1 cellular context compared by ENCODE assay signal in the genomic region with DNA sequence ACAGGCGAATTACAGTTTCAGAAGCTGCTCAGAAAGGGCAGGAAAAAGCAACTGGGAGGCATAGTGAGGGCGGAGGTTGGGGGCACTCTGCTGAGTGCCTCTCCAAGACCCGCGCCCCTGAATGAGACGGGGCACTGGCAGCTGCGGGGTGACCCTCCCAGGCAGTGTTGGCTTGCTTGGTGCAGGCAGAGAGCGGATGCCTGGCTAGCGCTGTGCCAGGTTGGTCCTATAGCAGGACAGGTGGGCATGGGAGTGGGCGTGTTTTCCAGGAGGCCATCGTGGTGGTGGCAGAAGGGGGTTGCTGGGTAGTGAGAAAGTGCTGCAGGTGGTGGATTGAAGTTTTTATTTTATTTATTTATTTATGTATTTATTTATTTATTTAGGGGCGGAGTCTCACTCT.
TF ChIP-seq lines count a peak whose summit lies in the region.

No MANE protein-coding gene starts in this region.

TF ChIP-seq in IMR-90, 13 proteins besides CTCF, POLR2A, EP300 and RAD21:
- TF ChIP-seq RCOR1 (IDR thresholded peaks at IDR 0.05; ENCODE audit: insufficient replicate concordance, low read length) (no peak), NFE2L2 (IDR thresholded peaks at IDR 0.05; ENCODE audit: low read depth, low read length) (no peak), SMC3 (IDR thresholded peaks at IDR 0.05; ENCODE audit: low read depth, low read length) (no peak), CHD1 (IDR thresholded peaks at IDR 0.05; ENCODE audit: low read depth, low read length) (no peak), MAFK (IDR thresholded peaks at IDR 0.05; ENCODE audit: low read depth, low read length) (no peak)
- TF ChIP-seq, protein P1, sequence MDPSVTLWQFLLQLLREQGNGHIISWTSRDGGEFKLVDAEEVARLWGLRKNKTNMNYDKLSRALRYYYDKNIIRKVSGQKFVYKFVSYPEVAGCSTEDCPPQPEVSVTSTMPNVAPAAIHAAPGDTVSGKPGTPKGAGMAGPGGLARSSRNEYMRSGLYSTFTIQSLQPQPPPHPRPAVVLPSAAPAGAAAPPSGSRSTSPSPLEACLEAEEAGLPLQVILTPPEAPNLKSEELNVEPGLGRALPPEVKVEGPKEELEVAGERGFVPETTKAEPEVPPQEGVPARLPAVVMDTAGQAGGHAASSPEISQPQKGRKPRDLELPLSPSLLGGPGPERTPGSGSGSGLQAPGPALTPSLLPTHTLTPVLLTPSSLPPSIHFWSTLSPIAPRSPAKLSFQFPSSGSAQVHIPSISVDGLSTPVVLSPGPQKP (IDR thresholded peaks at IDR 0.05; ENCODE audit: borderline replicate concordance, low read depth, low read length), result no peak
